ENCODE assay signal across 24 cellular contexts in the genomic region with DNA sequence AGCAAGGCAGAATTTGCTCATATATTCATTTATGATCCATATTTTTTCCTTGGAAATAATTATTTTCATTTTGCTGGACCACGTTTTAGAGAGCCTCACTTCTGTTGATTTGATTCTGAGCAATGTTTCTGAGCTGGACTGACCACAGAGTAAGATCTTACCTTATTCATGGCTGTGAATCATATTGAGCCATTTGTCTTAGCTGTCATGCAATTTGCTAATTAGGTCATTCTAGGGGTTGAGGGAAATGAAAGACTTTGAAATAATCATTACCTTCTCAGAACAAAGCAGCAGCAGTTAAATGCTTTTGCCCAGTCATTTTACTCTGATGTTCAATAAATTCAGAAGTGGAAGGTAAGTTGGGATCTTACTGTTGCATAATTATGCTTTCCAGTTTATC.
DNase-seq lines count a peak whose midpoint lies in the region; ATAC-seq and TF ChIP-seq lines count a peak whose summit lies in the region.
"Had no signal": no experiment of that assay in that cellular context is flagged by ENCODE, and none has a peak within 500 bp of the region (broad histone marks: within the 10 kb centered on the region; RNA-seq: fewer than 3 reads in every experiment).

No MANE protein-coding gene starts in this region.

- H3K9me3 ChIP-seq in breast epithelium, result no peaks in the 10 kb centered on the region
- H3K9me3 ChIP-seq: BE2C, MG63, neutrophil, stomach had no signal

- CTCF ChIA-PET in MCF 10A (lab: Yijun Ruan, JAX), result no interaction called here

- no peaks in the 10 kb centered on the region for H3K36me3 Mint-ChIP-seq in MCF 10A (ENCODE audit: insufficient read depth, unreplicated experiment)

- ATAC-seq in HG03045 (IDR thresholded peaks at IDR 0.05; ENCODE audit: unreplicated experiment) (no peak), GM21576 (IDR thresholded peaks at IDR 0.05; ENCODE audit: unreplicated experiment) (no peak), HG03175 (IDR thresholded peaks at IDR 0.05; ENCODE audit: unreplicated experiment) (no peak)
- ATAC-seq: A549; activated CD8-positive, alpha-beta T cell treated with anti-CD3 and anti-CD28 coated beads for 36 hours had no signal

- POLR2A ChIA-PET in MCF 10A (lab: Yijun Ruan, JAX), result interaction anchor here (1.0 kb wide), 1 partner anchor 15 kb away, joined by 7 read pairs; no protein-coding TSS in a partner anchor

- peaks cover 9% of the 10 kb centered on the region for H3K9me3 Mint-ChIP-seq in MCF 10A (ENCODE audit: unreplicated experiment)
- H3K9me3 Mint-ChIP-seq: activated CD8-positive, alpha-beta T cell treated with anti-CD3 and anti-CD28 coated beads for 36 hours; central memory CD8-positive, alpha-beta T cell had no signal

- H3K4me1 ChIP-seq in breast epithelium, result no peaks in the 10 kb centered on the region
- H3K4me1 ChIP-seq: A549, BE2C had no signal

- no peak overlapping the region for H3K4me3 Mint-ChIP-seq in MCF 10A (ENCODE audit: unreplicated experiment)
- H3K4me3 Mint-ChIP-seq: activated CD8-positive, alpha-beta T cell treated with anti-CD3 and anti-CD28 coated beads for 36 hours; central memory CD8-positive, alpha-beta T cell; IgD-negative memory B cell had no signal

- no peaks in the 10 kb centered on the region for H3K36me3 ChIP-seq in breast epithelium
- H3K36me3 ChIP-seq: BE2C, MG63, neutrophil, stomach, tibial nerve had no signal

- intact Hi-C loops in MCF 10A (cut with micrococcal nuclease) (no loop called here), breast epithelium (cut with DNase I; ENCODE audit: low total_unique reads) (no loop called here)

- no peak overlapping the region for H3K27ac ChIP-seq in breast epithelium
- H3K27ac ChIP-seq: A549, dorsolateral prefrontal cortex, neutrophil, stomach, tibial nerve had no signal

- TF ChIP-seq CTCF in MCF 10A (IDR thresholded peaks at IDR 0.05; ENCODE audit: unreplicated experiment) (no peak), breast epithelium (IDR thresholded peaks at IDR 0.05) (no peak), epithelial cell of proximal tubule (conservative IDR thresholded peaks at IDR 0.05; ENCODE audit: low read depth, low read length) (no peak)

- peaks cover 5% of the 10 kb centered on the region for H3K4me1 Mint-ChIP-seq in MCF 10A (ENCODE audit: insufficient read depth, unreplicated experiment)
- H3K4me1 Mint-ChIP-seq: central memory CD8-positive, alpha-beta T cell; IgD-negative memory B cell had no signal

- TF ChIP-seq POLR2A in breast epithelium (IDR thresholded peaks at IDR 0.05), result no peak

- DNase-seq in MCF 10A (ENCODE audit: unreplicated experiment) (peak; percentile 23), breast epithelium (ENCODE audit: low spot score in 2 of 2) (no peak), RKO (ENCODE audit: low spot score) (peak; percentile 37), epithelial cell of proximal tubule (ENCODE audit: low read depth) (peak; percentile 74), GM03348 (ENCODE audit: low spot score) (no peak)
- DNase-seq: activated CD8-positive, alpha-beta T cell treated with anti-CD3 and anti-CD28 coated beads for 36 hours; activated naive CD4-positive, alpha-beta T cell treated with Interleukin-2 at 50 U/mL for 16 hours; BE2C; dorsolateral prefrontal cortex; GOT3; kidney; MG63; NCI-H1417 treated with DMSO at 0.1 percent for 48 hours; NCI-H524; stimulated activated CD4-positive, alpha-beta T cell treated with anti-CD3 and anti-CD28 coated beads, Interleukin-4, amount 100 ng/mL, for 1 hour; stomach had no signal

- no peaks in the 10 kb centered on the region for H3K27me3 Mint-ChIP-seq in MCF 10A (ENCODE audit: insufficient read depth, unreplicated experiment)

- H3K27ac Mint-ChIP-seq in MCF 10A (ENCODE audit: low read depth, unreplicated experiment), result no peak overlapping the region
- H3K27ac Mint-ChIP-seq: activated CD8-positive, alpha-beta T cell treated with anti-CD3 and anti-CD28 coated beads for 36 hours; IgD-negative memory B cell had no signal

- H3K27me3 ChIP-seq in breast epithelium, result no peaks in the 10 kb centered on the region
- H3K27me3 ChIP-seq: BE2C, dorsolateral prefrontal cortex, MG63, stomach, tibial nerve had no signal

- H3K4me3 ChIP-seq in breast epithelium, result no peak overlapping the region
- H3K4me3 ChIP-seq in epithelial cell of proximal tubule (ENCODE audit: low read depth, low read length), result no peak overlapping the region
- H3K4me3 ChIP-seq: A549, dorsolateral prefrontal cortex, MG63, stomach, tibial nerve had no signal

- BruUV-seq in MCF 10A (replicated peaks; lab: Mats Ljungman, UMichigan), result no TSS peak

Comparison
In these comparisons a context has a peak if more than half of its experiments do, and no peak if none do; other contexts are left out.
1. DNase-seq: peak in MCF 10A (single experiment), RKO (single experiment) and epithelial cell of proximal tubule (single experiment); none in breast epithelium (0 of 2) and GM03348 (single experiment).